Comparison of ENCODE assay signal across 24 cellular contexts in the genomic region with DNA sequence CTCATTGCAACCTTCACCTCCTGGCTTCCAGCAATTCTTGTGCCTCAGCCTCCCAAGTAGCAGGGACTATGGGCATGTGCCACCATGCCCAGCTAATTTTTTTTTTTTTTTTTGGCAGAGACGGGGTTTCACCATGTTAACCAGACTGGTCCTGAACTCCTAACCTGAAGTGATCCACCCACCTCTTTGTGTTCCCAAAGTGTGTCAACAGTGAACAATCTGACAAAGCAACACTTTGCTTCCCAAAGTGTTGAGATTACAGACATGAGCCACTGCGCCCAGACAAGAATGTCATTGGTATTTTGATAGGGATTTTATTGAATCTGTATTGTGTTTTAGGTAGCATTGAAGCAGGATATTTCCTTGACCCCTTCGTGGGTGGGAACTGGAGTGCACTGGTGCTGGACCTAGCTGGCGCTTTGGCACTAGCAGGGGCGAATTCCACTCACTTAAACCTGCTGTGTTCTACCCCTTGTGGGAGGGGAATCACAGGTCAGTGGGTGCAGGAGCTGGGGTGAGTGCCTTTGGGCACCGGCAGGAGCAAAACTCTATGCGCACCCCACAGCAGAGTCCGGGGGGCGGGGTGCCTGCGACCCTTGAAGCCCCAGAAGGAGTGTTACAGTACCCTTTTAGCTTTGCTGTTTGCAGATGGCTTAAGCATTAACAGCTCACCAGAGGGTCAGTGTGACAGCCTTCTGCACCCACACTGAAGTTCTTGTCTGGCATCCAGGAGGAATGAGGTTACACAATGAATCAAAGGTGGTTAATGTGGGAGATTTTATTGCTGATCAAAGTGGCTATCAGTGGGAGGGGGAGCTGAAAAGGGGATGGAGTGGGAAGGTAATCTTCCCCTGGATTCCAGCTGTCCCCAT. TPM values are rescaled to one million over a fixed set of nuclear protein-coding genes. Genes with fewer than 3 reads are reported as not detected.
DNase-seq lines count a peak whose midpoint lies in the region; ATAC-seq, FAIRE-seq and TF ChIP-seq lines count a peak whose summit lies in the region.
"Had no signal": no experiment of that assay in that cellular context is flagged by ENCODE, and none has a peak within 500 bp of the region (broad histone marks: within the 10 kb centered on the region; RNA-seq: fewer than 3 reads in every experiment).

No MANE protein-coding gene starts in this region.

- WGBS in liver, result 46% methylated on average over 10 of the region's 10 CpGs

- intact Hi-C loops in posterior vena cava (cut with DNase I), result no loop called here

- H3K9ac ChIP-seq in liver (ENCODE audit: low read depth in 1 of 2, low read length in 2 of 2), result no peak overlapping the region
- H3K9ac ChIP-seq: BLaER1 treated with 17β-estradiol and CSF1 and Interleukin-3, amounts not matched to agents 10 nM and 100 nM had no signal

- no peak for TF ChIP-seq RAD21 in liver (IDR thresholded peaks at IDR 0.05)

- peak; percentile 1 for DNase-seq in bronchial epithelial cell (ENCODE audit: low read depth)
- peak; percentile 51 for DNase-seq in left lobe of liver (ENCODE audit: low spot score)
- peak; percentile 71 for DNase-seq in posterior vena cava (ENCODE audit: low spot score)
- DNase-seq in GF-D8 (lab: John Stamatoyannopoulos, UW), result no peak
- DNase-seq: AML-193; Caco-2; Calu3; CD4-positive, alpha-beta T cell; CD8-positive, alpha-beta T cell; DMS79 treated with DMSO at 0.1 percent for 48 hours had no signal

- H3K27me3 ChIP-seq in bronchial epithelial cell (ENCODE audit: control insufficient read depth, insufficient read depth, low read length) (no peaks in the 10 kb centered on the region), liver (ENCODE audit: control insufficient read depth in 4 of 4, insufficient read depth in 4 of 4, low read length in 3 of 4) (no peaks in the 10 kb centered on the region)

- H3K4me1 ChIP-seq in liver (ENCODE audit: control insufficient read depth in 4 of 4, insufficient read depth in 4 of 4, low read length in 3 of 4), result peaks cover 0 to 5% (median 1%) of the 10 kb centered on the region in 4 donors
- H3K4me1 ChIP-seq: A549; BLaER1 treated with 17β-estradiol and CSF1 and Interleukin-3, amounts not matched to agents 10 nM and 100 nM; Caco-2 had no signal

- no peaks in the 10 kb centered on the region for H3K36me3 ChIP-seq in bronchial epithelial cell (ENCODE audit: control insufficient read depth, insufficient read depth, low read length)
- H3K36me3 ChIP-seq in liver (ENCODE audit: control insufficient read depth in 4 of 4, insufficient read depth in 3 of 4, low read depth in 1 of 4, low read length in 3 of 4), result no peaks in the 10 kb centered on the region
- H3K36me3 ChIP-seq: BLaER1 treated with 17β-estradiol and CSF1 and Interleukin-3, amounts not matched to agents 10 nM and 100 nM had no signal

- no peak for FAIRE-seq in bronchial epithelial cell (lab: Jason Lieb, UNC)
- FAIRE-seq: D721Med, G401.6, GM12878, GM12892, GM18507 had no signal

- H3K4me3 ChIP-seq in bronchial epithelial cell (ENCODE audit: low read depth, low read length) (no peak overlapping the region), liver (ENCODE audit: low read depth in 1 of 3, low read length in 3 of 3) (peak overlapping the region in 1 of 3 donors; percentile 17)
- H3K4me3 ChIP-seq: A549; BLaER1 treated with 17β-estradiol and CSF1 and Interleukin-3, amounts not matched to agents 10 nM and 100 nM; GM12878 had no signal

- no peaks in the 10 kb centered on the region for H3K9me3 ChIP-seq in liver (ENCODE audit: control insufficient read depth in 4 of 4, low read length in 3 of 4)
- H3K9me3 ChIP-seq: A549, Caco-2 had no signal

- ATAC-seq in left lobe of liver (peak; percentile 90), HG03565 (IDR thresholded peaks at IDR 0.05; ENCODE audit: unreplicated experiment) (no peak), HG03039 (IDR thresholded peaks at IDR 0.05; ENCODE audit: unreplicated experiment) (no peak), GM19351 (IDR thresholded peaks at IDR 0.05; ENCODE audit: unreplicated experiment) (no peak)
- ATAC-seq: A549; CD8-positive, alpha-beta T cell; GM12878 had no signal

- TF ChIP-seq CTCF in bronchial epithelial cell (IDR thresholded peaks at IDR 0.05; ENCODE audit: insufficient read depth, low read length, severe bottlenecking) (no peak), liver (IDR thresholded peaks at IDR 0.05; ENCODE audit: low read depth, low read length, missing input control) (no peak)

- H3K27ac ChIP-seq in liver (ENCODE audit: low read depth in 1 of 2, low read length in 2 of 2), result peak overlapping the region; percentile 9 to 31
- H3K27ac ChIP-seq: 22Rv1; A549; BLaER1 treated with 17β-estradiol and CSF1 and Interleukin-3, amounts not matched to agents 10 nM and 100 nM; C4-2B had no signal

TF ChIP-seq in liver, 16 proteins besides CTCF, POLR2A, EP300 and RAD21:
- peak in 1 of 2 donors; percentile 32 for TF ChIP-seq HNF4A (conservative IDR thresholded peaks at IDR 0.05)
- TF ChIP-seq TAF1 (conservative IDR thresholded peaks at IDR 0.05), result no peak

RNA-seq across cellular contexts. Expression of a gene that starts 21.9 kb away (rescaled TPM):
- total RNA-seq in bronchial epithelial cell (3.9 and 6.0 TPM in 2 replicates), left lobe of liver (0.58 TPM), liver (1 to 10 TPM in 1 of 2 donors, under 1 TPM in 1; 0.47 to 1.4 TPM), posterior vena cava (10 to 100 TPM; 20.5 to 24.5 TPM)
- polyA plus RNA-seq in liver, result under 1 TPM; 0.43 to 0.94 TPM
- total RNA-seq: A172 had no signal
